8 cellular contexts compared by ENCODE assay signal in genomic region chr17:80760501-80760900, GRCh38.
A peak's percentile ranks its signal among the peaks of the same experiment; 100 is the strongest.
DNase-seq lines count a peak whose midpoint lies in the region; ATAC-seq and TF ChIP-seq lines count a peak whose summit lies in the region.

No MANE protein-coding gene starts in this region.

- no peak overlapping the region for H3K4me3 Mint-ChIP-seq in Caco-2 (ENCODE audit: unreplicated experiment)

- no peaks in the 10 kb centered on the region for H3K4me1 Mint-ChIP-seq in Caco-2 (ENCODE audit: low read depth, unreplicated experiment)

- H3K27ac Mint-ChIP-seq in Caco-2 (ENCODE audit: unreplicated experiment), result no peak overlapping the region

- H3K9me3 ChIP-seq in ovary, result no peaks in the 10 kb centered on the region
- H3K9me3 ChIP-seq in Caco-2, result no peaks in the 10 kb centered on the region

- POLR2A ChIA-PET in Caco-2 (lab: Charles Lee), result no interaction called here

- intact Hi-C loops in left colon (cut with DNase I, micrococcal nuclease) (no loop called here), ovary (cut with DNase I) (no loop called here), Caco-2 (cut with micrococcal nuclease; ENCODE audit: unreplicated experiment) (no loop called here)

- ATAC-seq in left colon (peak; percentile 99), HG03108 (IDR thresholded peaks at IDR 0.05; ENCODE audit: unreplicated experiment) (no peak)

- no peak overlapping the region for H3K27ac ChIP-seq in ovary

- H3K27me3 ChIP-seq in ovary, result no peaks in the 10 kb centered on the region
- no peaks in the 10 kb centered on the region for H3K27me3 ChIP-seq in Caco-2 (replicated peaks; ENCODE audit: control insufficient read depth, insufficient read depth, low read length)

- no peak for TF ChIP-seq EP300 in ovary (IDR thresholded peaks at IDR 0.05)

- no peaks in the 10 kb centered on the region for H3K4me1 ChIP-seq in ovary (ENCODE audit: insufficient read depth)
- H3K4me1 ChIP-seq in Caco-2, result no peaks in the 10 kb centered on the region

- no TSS peak for BruUV-seq in Caco-2 (replicated peaks; lab: Mats Ljungman, UMichigan)

- DNase-seq in DMS153 (lab: John Stamatoyannopoulos, UW) (peak; percentile 97), NCI-H1092 (lab: John Stamatoyannopoulos, UW) (peak; percentile 92), SHP77 treated with DMSO at 0.1 percent for 48 hours (lab: John Stamatoyannopoulos, UW) (peak; percentile 98), left colon (peak; percentile 80 to 90), GM13976 (ENCODE audit: low spot score) (no peak), ovary (no peak), Caco-2 (no peak)

- no peaks in the 10 kb centered on the region for H3K9me3 Mint-ChIP-seq in Caco-2 (ENCODE audit: unreplicated experiment)

- H3K36me3 Mint-ChIP-seq in Caco-2 (ENCODE audit: insufficient read depth, unreplicated experiment), result peaks cover 31% of the 10 kb centered on the region

- TF ChIP-seq POLR2A in ovary (IDR thresholded peaks at IDR 0.05), result no peak

- H3K4me3 ChIP-seq in ovary (no peak overlapping the region), Caco-2 (ENCODE audit: low read depth, low read length) (no peak overlapping the region)

- H3K27me3 Mint-ChIP-seq in Caco-2 (ENCODE audit: insufficient read depth, unreplicated experiment), result no peaks in the 10 kb centered on the region

- in situ Hi-C loops in GM13976 (cut with MboI; ENCODE audit: low sequenced_read_pairs, unreplicated experiment), result no loop called here

- no peak for TF ChIP-seq CTCF in GM13976 (IDR thresholded peaks at IDR 0.05; ENCODE audit: borderline replicate concordance, control extremely low read depth, extremely low read depth, insufficient read depth, missing control alignments)
- TF ChIP-seq CTCF in ovary (IDR thresholded peaks at IDR 0.05), result no peak
- TF ChIP-seq CTCF in Caco-2 (IDR thresholded peaks at IDR 0.05; ENCODE audit: insufficient read depth in 1 of 2, low read depth in 1 of 2, low read length in 1 of 2, severe bottlenecking in 1 of 2, unreplicated experiment in 1 of 2), result no peak

- H3K36me3 ChIP-seq in ovary (no peaks in the 10 kb centered on the region), Caco-2 (ENCODE audit: control insufficient read depth, insufficient read depth, low read length) (no peaks in the 10 kb centered on the region)

- CTCF ChIA-PET in Caco-2 (lab: Charles Lee), result no interaction called here

- 82 to 92% (median 90%) methylated on average over 12 of the region's 12 CpGs for WGBS in ovary, 3 donors

Comparison
In these comparisons a context has a peak if more than half of its experiments do, and no peak if none do; other contexts are left out.
1. DNase-seq: peak in DMS153 (single experiment), NCI-H1092 (single experiment), SHP77 treated with DMSO at 0.1 percent for 48 hours (single experiment) and left colon (2 of 2); none in GM13976 (single experiment), ovary (0 of 5) and Caco-2 (0 of 2).